12 cellular contexts compared by ENCODE assay signal in genomic region chr7:47771301-47771989, GRCh38.
DNase-seq lines count a peak whose midpoint lies in the region; ATAC-seq and TF ChIP-seq lines count a peak whose summit lies in the region.
"Had no signal": no experiment of that assay in that cellular context is flagged by ENCODE, and none has a peak within 500 bp of the region (broad histone marks: within the 10 kb centered on the region; RNA-seq: fewer than 3 reads in every experiment).

No MANE protein-coding gene starts in this region.

- no peak overlapping the region for H3K4me3 ChIP-seq in sigmoid colon
- H3K4me3 ChIP-seq: Peyer's patch had no signal

- peaks cover 0 to 16% (median 12%) of the 10 kb centered on the region in 4 donors for H3K4me1 ChIP-seq in sigmoid colon
- H3K4me1 ChIP-seq: Peyer's patch had no signal

- intact Hi-C loops in sigmoid colon (cut with DNase I), result no loop called here
- intact Hi-C loops in activated T-helper 2 cell treated with anti-CD3 and anti-CD28 coated beads, Interferon-gamma antibody, Interleukin-2, Interleukin-4, amounts not matched to agents 10 μg/mL and 5 μg/mL and 100 μg/mL, durations not matched to agents 14 hours and 24 hours and 36 hours (cut with micrococcal nuclease), result no loop called here

- 82 to 93% methylated on average over 5 of the region's 5 CpGs for WGBS in sigmoid colon, 2 donors

- H3K9me3 ChIP-seq in sigmoid colon, result no peaks in the 10 kb centered on the region
- H3K9me3 ChIP-seq: Peyer's patch had no signal

- no peaks in the 10 kb centered on the region for H3K27me3 Mint-ChIP-seq in activated T-helper 2 cell treated with anti-CD3 and anti-CD28 coated beads, Interferon-gamma antibody, Interleukin-2, Interleukin-4, amounts not matched to agents 10 μg/mL and 5 μg/mL and 100 μg/mL, durations not matched to agents 14 hours and 24 hours and 36 hours (ENCODE audit: low read depth)
- H3K27me3 Mint-ChIP-seq: stimulated activated naive CD8-positive, alpha-beta T cell treated with anti-CD3 and anti-CD28 coated beads, Interleukin-15, Interleukin-2, amounts not matched to agents 100 ng/mL and 50 ng/mL, for 24 hours had no signal

- H3K4me1 Mint-ChIP-seq in activated T-helper 2 cell treated with anti-CD3 and anti-CD28 coated beads, Interferon-gamma antibody, Interleukin-2, Interleukin-4, amounts not matched to agents 10 μg/mL and 5 μg/mL and 100 μg/mL, durations not matched to agents 14 hours and 24 hours and 36 hours (ENCODE audit: low read depth), result no peaks in the 10 kb centered on the region

- H3K36me3 Mint-ChIP-seq in activated T-helper 2 cell treated with anti-CD3 and anti-CD28 coated beads, Interferon-gamma antibody, Interleukin-2, Interleukin-4, amounts not matched to agents 10 μg/mL and 5 μg/mL and 100 μg/mL, durations not matched to agents 14 hours and 24 hours and 36 hours (ENCODE audit: low read depth), result no peaks in the 10 kb centered on the region

- H3K4me3 Mint-ChIP-seq in activated T-helper 2 cell treated with anti-CD3 and anti-CD28 coated beads, Interferon-gamma antibody, Interleukin-2, Interleukin-4, amounts not matched to agents 10 μg/mL and 5 μg/mL and 100 μg/mL, durations not matched to agents 14 hours and 24 hours and 36 hours (ENCODE audit: low read depth), result no peak overlapping the region
- H3K4me3 Mint-ChIP-seq: effector memory CD8-positive, alpha-beta T cell; stimulated activated naive CD8-positive, alpha-beta T cell treated with anti-CD3 and anti-CD28 coated beads, Interleukin-15, Interleukin-2, amounts not matched to agents 100 ng/mL and 50 ng/mL, for 24 hours had no signal

- no peaks in the 10 kb centered on the region for H3K36me3 ChIP-seq in sigmoid colon
- H3K36me3 ChIP-seq: Peyer's patch had no signal

- no peak overlapping the region for H3K27ac Mint-ChIP-seq in activated T-helper 2 cell treated with anti-CD3 and anti-CD28 coated beads, Interferon-gamma antibody, Interleukin-2, Interleukin-4, amounts not matched to agents 10 μg/mL and 5 μg/mL and 100 μg/mL, durations not matched to agents 14 hours and 24 hours and 36 hours
- H3K27ac Mint-ChIP-seq: effector memory CD8-positive, alpha-beta T cell; stimulated activated naive CD8-positive, alpha-beta T cell treated with anti-CD3 and anti-CD28 coated beads, Interleukin-15, Interleukin-2, amounts not matched to agents 100 ng/mL and 50 ng/mL, for 24 hours had no signal

- DNase-seq in EH (ENCODE audit: low read depth) (peak; percentile 68), NCI-H69 (lab: John Stamatoyannopoulos, UW) (peak; percentile 85), fibroblast of gingiva (ENCODE audit: low read depth) (peak; percentile 53), sigmoid colon (peak; percentile 74), kidney tubule cell (ENCODE audit: low spot score) (no peak), cortex of kidney (lab: John Stamatoyannopoulos, UW) (no peak)
- DNase-seq in activated T-helper 2 cell treated with anti-CD3 and anti-CD28 coated beads, Interferon-gamma antibody, Interleukin-2, Interleukin-4, amounts not matched to agents 10 μg/mL and 5 μg/mL and 100 μg/mL, durations not matched to agents 14 hours and 24 hours and 36 hours (ENCODE audit: low spot score), result no peak
- DNase-seq: effector memory CD8-positive, alpha-beta T cell; Peyer's patch; stimulated activated CD4-positive, alpha-beta T cell treated with anti-CD3 and anti-CD28 coated beads, Interleukin-4, amount 100 ng/mL, for 4 hours had no signal

- no peaks in the 10 kb centered on the region for H3K9me3 Mint-ChIP-seq in activated T-helper 2 cell treated with anti-CD3 and anti-CD28 coated beads, Interferon-gamma antibody, Interleukin-2, Interleukin-4, amounts not matched to agents 10 μg/mL and 5 μg/mL and 100 μg/mL, durations not matched to agents 14 hours and 24 hours and 36 hours

- no peaks in the 10 kb centered on the region for H3K27me3 ChIP-seq in sigmoid colon
- H3K27me3 ChIP-seq: Peyer's patch had no signal

- no peak for TF ChIP-seq POLR2A in sigmoid colon (IDR thresholded peaks at IDR 0.05)

- H3K27ac ChIP-seq in sigmoid colon, result peak overlapping the region in 3 of 4 donors; percentile 42 to 70 (median 55)
- H3K27ac ChIP-seq: Peyer's patch had no signal

- ATAC-seq in GM18511 (IDR thresholded peaks at IDR 0.05; ENCODE audit: unreplicated experiment), result no peak
- ATAC-seq: effector memory CD8-positive, alpha-beta T cell had no signal

- no peak for TF ChIP-seq EP300 in sigmoid colon (IDR thresholded peaks at IDR 0.05)

- no peak for TF ChIP-seq CTCF in sigmoid colon (IDR thresholded peaks at IDR 0.05)

Comparison
In these comparisons a context has a peak if more than half of its experiments do, and no peak if none do; other contexts are left out.
1. DNase-seq: peak in EH (single experiment), NCI-H69 (single experiment), fibroblast of gingiva (single experiment) and sigmoid colon (single experiment); none in kidney tubule cell (single experiment), activated T-helper 2 cell treated with anti-CD3 and anti-CD28 coated beads, Interferon-gamma antibody, Interleukin-2, Interleukin-4, amounts not matched to agents 10 μg/mL and 5 μg/mL and 100 μg/mL, durations not matched to agents 14 hours and 24 hours and 36 hours (single experiment) and cortex of kidney (single experiment).